ENCODE assay signal across 8 cellular contexts in the genomic region with DNA sequence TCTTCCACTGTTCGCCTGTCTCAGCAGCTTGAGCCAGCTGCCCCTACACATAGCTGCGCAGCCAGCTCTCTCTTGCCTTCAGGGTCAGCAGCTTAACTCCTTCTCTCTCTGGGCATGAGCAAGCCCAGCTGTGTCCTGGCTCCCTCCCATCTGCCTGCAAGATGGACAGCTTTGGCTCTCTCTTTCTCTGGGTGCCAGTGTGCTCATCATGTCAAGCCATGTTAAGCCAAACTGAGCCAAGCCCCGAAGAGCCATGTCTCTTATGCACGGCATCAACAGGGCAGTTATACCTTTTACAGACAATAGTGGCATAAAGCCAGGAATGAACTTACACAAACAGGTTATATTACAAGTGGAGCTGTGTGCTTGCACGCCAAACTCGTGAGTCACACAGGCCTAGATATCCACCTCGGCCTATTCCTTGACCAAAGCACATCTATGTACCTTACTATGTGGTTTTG. TPM values are rescaled to one million over a fixed set of nuclear protein-coding genes. Genes with fewer than 3 reads are reported as not detected.
DNase-seq lines count a peak whose midpoint lies in the region; ATAC-seq and TF ChIP-seq lines count a peak whose summit lies in the region.
"Not testable (repeated sequence)": the region's sequence is repeated elsewhere in the genome, so short reads cannot be mapped to it uniquely, and the experiment has no call there.

No MANE protein-coding gene starts in this region.

- ATAC-seq in IMR-90 (ENCODE audit: low read depth) (peak; percentile 91), PC-3 (peak; percentile 97), Right ventricle myocardium superior (ENCODE audit: poor library complexity) (peak; percentile 22)

- POLR2A ChIA-PET in IMR-90 (lab: Charles Lee; ENCODE audit: unreplicated experiment); PC-3 (lab: Charles Lee; ENCODE audit: unreplicated experiment): not testable (repeated sequence)

- not testable (repeated sequence) for H3K9me1 ChIP-seq in IMR-90 (ENCODE audit: insufficient read depth, low read length)

- H3K56ac ChIP-seq in IMR-90 (ENCODE audit: extremely low read depth, insufficient read depth, low read length): not testable (repeated sequence)

- dilution Hi-C loops in IMR-90 (cut with HindIII; ENCODE audit: low sequenced_read_pairs, unreplicated experiment): not testable (repeated sequence)

- peak overlapping the region; percentile 35; the same call in 1 of the 2 replicates for H2BK120ac ChIP-seq in IMR-90 (ENCODE audit: low read depth, low read length)

- H2BK5ac ChIP-seq in IMR-90 (ENCODE audit: low read depth, low read length, poor library complexity, severe bottlenecking): peak overlapping the region; percentile 18

- not testable (repeated sequence) for H2BK20ac ChIP-seq in IMR-90 (ENCODE audit: low read depth, low read length)

- 0 out of 2 replicates have a peak overlapping the region, but pooled peaks have one; percentile 5 for H3K14ac ChIP-seq in IMR-90 (replicated peaks; ENCODE audit: low read depth, low read length)

- TF ChIP-seq CTCF in IMR-90 (conservative IDR thresholded peaks at IDR 0.05; ENCODE audit: low read depth, low read length); PC-3 (conservative IDR thresholded peaks at IDR 0.05; ENCODE audit: low read depth, low read length); mesothelial cell of epicardium (IDR thresholded peaks at IDR 0.05; ENCODE audit: unreplicated experiment): not testable (repeated sequence)

- DNase-seq in COLO668 (lab: John Stamatoyannopoulos, UW; ENCODE audit: unreplicated experiment) (peak; percentile 10), IMR-90 (peak; percentile 79), PC-3 (peak; percentile 87), amniotic epithelial cell (ENCODE audit: low read depth) (peak; percentile 76), dermis microvascular lymphatic vessel endothelial cell (ENCODE audit: low read depth in 2 of 2) (peak; percentile 60 to 89)
- not testable (repeated sequence) for DNase-seq in Right ventricle myocardium superior; mesothelial cell of epicardium (ENCODE audit: low spot score in 2 of 2, unreplicated experiment in 2 of 2)

- H4K20me1 ChIP-seq in IMR-90 (ENCODE audit: insufficient read depth, low read length); PC-3 (ENCODE audit: low read length): not testable (repeated sequence)

- peaks cover 16% of the 10 kb centered on the region for H3K4me1 Mint-ChIP-seq in mesothelial cell of epicardium

- H4K5ac ChIP-seq in IMR-90 (ENCODE audit: low read depth, low read length): not testable (repeated sequence)

- BruUV-seq in IMR-90 (replicated peaks; lab: Mats Ljungman, UMichigan); PC-3 (replicated peaks; lab: Mats Ljungman, UMichigan): not testable (repeated sequence)

- H3K4me2 ChIP-seq in IMR-90 (ENCODE audit: low read depth, low read length) (peak overlapping the region; percentile 3; the same call in 1 of the 2 replicates), PC-3 (ENCODE audit: low read length) (peak overlapping the region; percentile 47), skeletal muscle satellite cell (ENCODE audit: low read length) (peak overlapping the region; percentile 11)

- H2AFZ ChIP-seq in IMR-90 (replicated peaks; ENCODE audit: low read length, poor library complexity) (peak overlapping the region; percentile 85), PC-3 (ENCODE audit: low read length) (peak overlapping the region; percentile 77)

- not testable (repeated sequence) for H3K79me1 ChIP-seq in IMR-90 (ENCODE audit: low read depth in 1 of 2, low read length in 2 of 2)

- H3K36me3 ChIP-seq in IMR-90 (ENCODE audit: control insufficient read depth, insufficient read depth, low read length); PC-3 (ENCODE audit: low read depth, low read length); skeletal muscle satellite cell (ENCODE audit: insufficient read depth, low read length): not testable (repeated sequence)

- peak overlapping the region; percentile 61 for H2AK9ac ChIP-seq in IMR-90 (replicated peaks; ENCODE audit: low read depth, low read length, poor library complexity)

- H3K9me2 ChIP-seq in PC-3 (replicated peaks; ENCODE audit: low read length): not testable (repeated sequence)

- not testable (repeated sequence) for TF ChIP-seq RAD21 in IMR-90 (IDR thresholded peaks at IDR 0.05; ENCODE audit: low read length)

- in situ Hi-C loops in IMR-90 (cut with MboI; ENCODE audit: low sequenced_read_pairs): not testable (repeated sequence)

- H3K23ac ChIP-seq in IMR-90 (ENCODE audit: low read depth, low read length): not testable (repeated sequence)

- H3K4me3 ChIP-seq in IMR-90 (ENCODE audit: insufficient read depth, low read depth, low read length); PC-3 (ENCODE audit: low read length); skeletal muscle satellite cell (ENCODE audit: low read length): not testable (repeated sequence)

- not testable (repeated sequence) for H2AK5ac ChIP-seq in IMR-90 (ENCODE audit: low read depth, low read length)

- no CpG with 5 or more reads among the region's 7 CpGs for WGBS in IMR-90 (ENCODE audit: extremely low coverage in 2 of 2, insufficient read length in 1 of 2), 2 experiments

- peak overlapping the region; percentile 56 for H3K27ac ChIP-seq in IMR-90 (ENCODE audit: insufficient read depth, low read length)
- peak overlapping the region; percentile 25; the same call in 1 of the 2 replicates for H3K27ac ChIP-seq in PC-3 (ENCODE audit: low read length)

- not testable (repeated sequence) for H3F3A ChIP-seq in PC-3 (ENCODE audit: low read length, unreplicated experiment)

- H3K27me3 Mint-ChIP-seq in mesothelial cell of epicardium (ENCODE audit: low read depth): not testable (repeated sequence)

- peak overlapping the region in 1 of 2 experiments; percentile 48; a peak in 2 of 4 replicates for H4K8ac ChIP-seq in IMR-90 (ENCODE audit: low read depth in 2 of 2, low read length in 2 of 2)

- not testable (repeated sequence) for H3K36me3 Mint-ChIP-seq in mesothelial cell of epicardium

- not testable (repeated sequence) for H3K9ac ChIP-seq in IMR-90 (ENCODE audit: low read depth, low read length); PC-3 (ENCODE audit: low read length); skeletal muscle satellite cell (ENCODE audit: low read depth, low read length)

- H3K4me1 ChIP-seq in IMR-90 (ENCODE audit: control insufficient read depth, insufficient read depth, low read length); skeletal muscle satellite cell (ENCODE audit: control insufficient read depth, insufficient read depth, low read length): not testable (repeated sequence)
- H3K4me1 ChIP-seq in PC-3 (ENCODE audit: insufficient read depth, low read length): peaks cover 13% of the 10 kb centered on the region

- TF ChIP-seq POLR2A in IMR-90 (IDR thresholded peaks at IDR 0.05; ENCODE audit: low read depth, low read length): not testable (repeated sequence)

- H3K9me3 ChIP-seq in IMR-90 (ENCODE audit: control insufficient read depth, insufficient read depth, low read length); PC-3 (ENCODE audit: low read length); skeletal muscle satellite cell (replicated peaks; ENCODE audit: low read length): not testable (repeated sequence)

- CTCF ChIA-PET in IMR-90 (lab: Yijun Ruan, JAX): not testable (repeated sequence)
- CTCF ChIA-PET in PC-3 (lab: Charles Lee): interaction anchor here (0.8 kb wide), 1 partner anchor 9 kb away, joined by 3 read pairs; no protein-coding TSS in a partner anchor

- not testable (repeated sequence) for H3K18ac ChIP-seq in IMR-90 (ENCODE audit: low read depth, low read length)

- peak overlapping the region; percentile 90 for H3K27ac Mint-ChIP-seq in mesothelial cell of epicardium

- intact Hi-C loops in IMR-90 (cut with micrococcal nuclease); PC-3 (cut with micrococcal nuclease); Right ventricle myocardium superior (cut with DNase I): not testable (repeated sequence)

- not testable (repeated sequence) for H3K79me2 ChIP-seq in PC-3 (ENCODE audit: low read length)

- H4K91ac ChIP-seq in IMR-90 (ENCODE audit: insufficient read depth, low read depth, low read length): peak overlapping the region; percentile 79

- H2BK15ac ChIP-seq in IMR-90 (ENCODE audit: low read depth, low read length): peak overlapping the region; percentile 47; the same call in 1 of the 3 replicates

- H3K4ac ChIP-seq in IMR-90 (ENCODE audit: low read depth, low read length): peak overlapping the region; percentile 16

- not testable (repeated sequence) for H3K27me3 ChIP-seq in IMR-90 (ENCODE audit: control insufficient read depth, insufficient read depth, low read length); PC-3 (ENCODE audit: low read length); skeletal muscle satellite cell (ENCODE audit: control insufficient read depth, insufficient read depth, low read length)

- H3K4me3 Mint-ChIP-seq in mesothelial cell of epicardium: not testable (repeated sequence)

- H3K9me3 Mint-ChIP-seq in mesothelial cell of epicardium: not testable (repeated sequence)

RNA-seq across cellular contexts. Expression of a gene that starts 21.5 kb away (rescaled TPM):
- total RNA-seq in IMR-90 (2012; rRNA removed) (15.0 and 18.3 TPM in 2 replicates), PC-3 (2014; rRNA removed) (15.0 and 18.3 TPM in 2 replicates), dermis microvascular lymphatic vessel endothelial cell (13.0 and 15.7 TPM in 2 replicates), Right ventricle myocardium superior (6.2 TPM), mesothelial cell of epicardium (41.7 to 45.6 TPM (median 45.1 TPM) in 3 replicates)
- 10.4 and 11.1 TPM in 2 replicates for polyA plus RNA-seq in IMR-90 (2012; rRNA removed)
- 11.1 and 12.0 TPM in 2 replicates for polyA plus RNA-seq in IMR-90 (2012; cell fraction: cytosol; rRNA removed)
- 6.0 and 6.9 TPM in 2 replicates for polyA plus RNA-seq in IMR-90 (2012; cell fraction: nucleus; rRNA removed; ENCODE audit: low replicate concordance)
- total RNA-seq in skeletal muscle satellite cell (2012; rRNA removed): 6.6 and 7.0 TPM in 2 replicates

Comparison
In these comparisons a context has a peak if more than half of its experiments do, and no peak if none do; other contexts are left out.
1. ATAC-seq: peak in every context shown above with its lines; median percentile 97 in PC-3; 91 in IMR-90; 22 in Right ventricle myocardium superior.